9 cellular contexts compared by ENCODE assay signal in genomic region chr19:40597329-40597838, GRCh38. TPM values are rescaled to one million over a fixed set of nuclear protein-coding genes. Genes with fewer than 3 reads are reported as not detected.
DNase-seq lines count a peak whose midpoint lies in the region; ATAC-seq and TF ChIP-seq lines count a peak whose summit lies in the region.
"Had no signal": no experiment of that assay in that cellular context is flagged by ENCODE, and none has a peak within 500 bp of the region (broad histone marks: within the 10 kb centered on the region; RNA-seq: fewer than 3 reads in every experiment).

No MANE protein-coding gene starts in this region.

- no peak overlapping the region for H3K27ac Mint-ChIP-seq in activated T-cell treated with anti-CD3 and anti-CD28 coated beads, Interleukin-2, amount 50 U/mL, for 24 hours
- H3K27ac Mint-ChIP-seq in T-helper 17 cell, result no peak overlapping the region
- H3K27ac Mint-ChIP-seq in stimulated activated naive CD8-positive, alpha-beta T cell treated with anti-CD3 and anti-CD28 coated beads, Interleukin-15, amount 100 ng/mL, for 72 hours, result no peak overlapping the region

- peak overlapping the region; percentile 14 for H2AFZ ChIP-seq in hepatocyte

- no peaks in the 10 kb centered on the region for H3K36me3 ChIP-seq in hepatocyte (replicated peaks; ENCODE audit: insufficient read depth, low read depth)

- peaks cover 45% of the 10 kb centered on the region for H3K27me3 Mint-ChIP-seq in activated T-cell treated with anti-CD3 and anti-CD28 coated beads, Interleukin-2, amount 50 U/mL, for 24 hours
- peaks cover 29% of the 10 kb centered on the region for H3K27me3 Mint-ChIP-seq in T-helper 17 cell
- H3K27me3 Mint-ChIP-seq in stimulated activated naive CD8-positive, alpha-beta T cell treated with anti-CD3 and anti-CD28 coated beads, Interleukin-15, amount 100 ng/mL, for 72 hours, result peaks cover 78% of the 10 kb centered on the region

- no peaks in the 10 kb centered on the region for H3K9me3 ChIP-seq in T-helper 17 cell (ENCODE audit: control insufficient read depth, low read length, poor library complexity, severe bottlenecking)
- no peaks in the 10 kb centered on the region for H3K9me3 ChIP-seq in hepatocyte (ENCODE audit: low read depth)

- ATAC-seq in T-helper 17 cell (no peak), GM18498 (IDR thresholded peaks at IDR 0.05; ENCODE audit: unreplicated experiment) (no peak), GM21529 (IDR thresholded peaks at IDR 0.05; ENCODE audit: unreplicated experiment) (no peak)
- ATAC-seq in stimulated activated naive CD8-positive, alpha-beta T cell treated with anti-CD3 and anti-CD28 coated beads, Interleukin-15, amount 100 ng/mL, for 72 hours, result no peak

- H3K9me2 ChIP-seq in hepatocyte (replicated peaks; ENCODE audit: insufficient read depth), result no peaks in the 10 kb centered on the region

- H3K9me3 Mint-ChIP-seq in activated T-cell treated with anti-CD3 and anti-CD28 coated beads, Interleukin-2, amount 50 U/mL, for 24 hours, result no peaks in the 10 kb centered on the region
- no peaks in the 10 kb centered on the region for H3K9me3 Mint-ChIP-seq in stimulated activated naive CD8-positive, alpha-beta T cell treated with anti-CD3 and anti-CD28 coated beads, Interleukin-15, amount 100 ng/mL, for 72 hours

- H3K4me3 Mint-ChIP-seq in activated T-cell treated with anti-CD3 and anti-CD28 coated beads, Interleukin-2, amount 50 U/mL, for 24 hours, result peak overlapping the region; percentile 42
- peak overlapping the region; percentile 79 for H3K4me3 Mint-ChIP-seq in T-helper 17 cell
- peak overlapping the region; percentile 53 to 70 for H3K4me3 Mint-ChIP-seq in stimulated activated naive CD8-positive, alpha-beta T cell treated with anti-CD3 and anti-CD28 coated beads, Interleukin-15, amount 100 ng/mL, for 72 hours

- H3K4me1 ChIP-seq in hepatocyte (ENCODE audit: insufficient read depth), result peaks cover 22% of the 10 kb centered on the region

- 25% methylated on average over 14 of the region's 18 CpGs for WGBS in hepatocyte (ENCODE audit: low lambda C conversion rate, missing lambda C conversion rate)

- no peak for TF ChIP-seq CTCF in hepatocyte (IDR thresholded peaks at IDR 0.05; ENCODE audit: poor library complexity)

- peak overlapping the region; percentile 17 for H3K4me3 ChIP-seq in hepatocyte

- H3K27ac ChIP-seq in hepatocyte, result peak overlapping the region; percentile 91

- H4K20me1 ChIP-seq in hepatocyte (ENCODE audit: insufficient read depth, poor library complexity, severe bottlenecking), result no peaks in the 10 kb centered on the region

- no peak for DNase-seq in activated T-cell treated with anti-CD3 and anti-CD28 coated beads, Interleukin-2, amount 50 U/mL, for 24 hours
- DNase-seq in activated T-cell treated with anti-CD3 and anti-CD28 coated beads, Interleukin-2, amount 50 U/mL, for 1 hour, result no peak
- DNase-seq in T-helper 17 cell (no peak), hepatocyte (ENCODE audit: low spot score) (no peak), NCI-H2029 treated with DMSO at 0.1 percent for 48 hours (lab: John Stamatoyannopoulos, UW) (no peak)
- DNase-seq in stimulated activated naive CD8-positive, alpha-beta T cell treated with anti-CD3 and anti-CD28 coated beads, Interleukin-15, amount 100 ng/mL, for 72 hours, result no peak
- DNase-seq: central memory CD4-positive, alpha-beta T cell had no signal

- peak overlapping the region; percentile 85 for H3K4me2 ChIP-seq in hepatocyte

- H3K36me3 Mint-ChIP-seq in activated T-cell treated with anti-CD3 and anti-CD28 coated beads, Interleukin-2, amount 50 U/mL, for 24 hours (ENCODE audit: low read depth), result no peaks in the 10 kb centered on the region
- peaks cover 8% of the 10 kb centered on the region for H3K36me3 Mint-ChIP-seq in T-helper 17 cell (ENCODE audit: low read depth)

- H3K27me3 ChIP-seq in hepatocyte, result peaks cover 35% of the 10 kb centered on the region

- peaks cover 44% of the 10 kb centered on the region for H3K4me1 Mint-ChIP-seq in activated T-cell treated with anti-CD3 and anti-CD28 coated beads, Interleukin-2, amount 50 U/mL, for 24 hours (ENCODE audit: low read depth)
- H3K4me1 Mint-ChIP-seq in T-helper 17 cell, result peaks cover 38% of the 10 kb centered on the region
- H3K4me1 Mint-ChIP-seq in stimulated activated naive CD8-positive, alpha-beta T cell treated with anti-CD3 and anti-CD28 coated beads, Interleukin-15, amount 100 ng/mL, for 72 hours, result peaks cover 67% of the 10 kb centered on the region

- H3K79me2 ChIP-seq in hepatocyte, result no peaks in the 10 kb centered on the region

RNA-seq across cellular contexts. Expression of gene LTBP4, which starts 3.8 kb away (rescaled TPM):
- 100 to 1,000 TPM; 198 to 230 TPM for total RNA-seq in T-helper 17 cell
- total RNA-seq in hepatocyte, result 45.6 and 50.2 TPM in 2 replicates
- polyA plus RNA-seq in hepatocyte, result 163 and 185 TPM in 2 replicates

RNA-seq across cellular contexts. Expression of gene SHKBP1, which starts 20.7 kb away (rescaled TPM):
- total RNA-seq in T-helper 17 cell, result 100 to 1,000 TPM; 124 to 141 TPM
- 22.6 and 44.6 TPM in 2 replicates for total RNA-seq in hepatocyte
- 81.3 and 83.6 TPM in 2 replicates for polyA plus RNA-seq in hepatocyte
